Comparison of ENCODE assay signal across 15 cellular contexts in the genomic region with DNA sequence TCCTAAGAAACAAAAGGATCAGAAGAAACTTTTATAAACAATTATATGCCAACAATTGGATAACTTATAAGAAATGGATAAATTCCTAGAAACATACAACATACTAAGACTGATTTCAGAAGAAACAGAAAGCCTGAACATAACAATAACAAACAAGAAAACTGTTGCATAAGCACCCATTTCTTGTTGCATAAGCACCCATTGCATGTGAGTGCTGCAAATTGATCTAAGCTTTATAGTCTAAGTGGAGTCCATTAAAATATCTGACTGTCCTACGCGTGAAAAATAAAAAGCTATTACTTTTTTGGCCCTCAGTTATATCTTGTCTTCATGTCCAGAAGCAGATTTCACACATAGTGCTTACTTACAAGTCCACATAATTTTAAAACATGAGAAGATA. TPM values are rescaled to one million over a fixed set of nuclear protein-coding genes. Genes with fewer than 3 reads are reported as not detected.
DNase-seq lines count a peak whose midpoint lies in the region; ATAC-seq and TF ChIP-seq lines count a peak whose summit lies in the region.
"Had no signal": no experiment of that assay in that cellular context is flagged by ENCODE, and none has a peak within 500 bp of the region (broad histone marks: within the 10 kb centered on the region; RNA-seq: fewer than 3 reads in every experiment).

No MANE protein-coding gene starts in this region.

- no peaks in the 10 kb centered on the region for H3K79me1 ChIP-seq in mesenchymal stem cell (replicated peaks; ENCODE audit: low read length, poor library complexity, severe bottlenecking)

- H3K27me3 ChIP-seq in mesenchymal stem cell (ENCODE audit: control insufficient read depth in 1 of 2, insufficient read depth in 1 of 2, low read length in 2 of 2) = no peaks in the 10 kb centered on the region

- no peak overlapping the region for H4K8ac ChIP-seq in mesenchymal stem cell (ENCODE audit: low read length)

- H3K14ac ChIP-seq in mesenchymal stem cell (ENCODE audit: low read length in 2 of 2) = no peak overlapping the region

- DNase-seq in SK-MEL-5 (ENCODE audit: low read depth, low spot score) = peak; percentile 63
- peak; percentile 26 for DNase-seq in choroid plexus epithelial cell (ENCODE audit: low read depth)
- peak; percentile 54 for DNase-seq in fibroblast of villous mesenchyme (ENCODE audit: low read depth)
- DNase-seq in mesenchymal stem cell = peak; percentile 60
- no peak for DNase-seq in ureter (ENCODE audit: low spot score)
- DNase-seq in left ventricle myocardium superior = no peak
- DNase-seq: Caco-2; CD8-positive, alpha-beta T cell; DND-41; GDM1; H7; IMR-90 had no signal

- no peak overlapping the region for H3K18ac ChIP-seq in mesenchymal stem cell (ENCODE audit: low read depth in 1 of 2, low read length in 2 of 2)

- in situ Hi-C loops in SK-MEL-5 (cut with HindIII; ENCODE audit: low pct_unique_long_range_greater_than_20kb, low sequenced_read_pairs) = no loop called here

- no peak overlapping the region for H2AK5ac ChIP-seq in mesenchymal stem cell (ENCODE audit: low read length, severe bottlenecking)

- TF ChIP-seq CTCF in choroid plexus epithelial cell (conservative IDR thresholded peaks at IDR 0.05; ENCODE audit: low read depth, low read length) (no peak), fibroblast of villous mesenchyme (IDR thresholded peaks at IDR 0.05; ENCODE audit: insufficient read depth, low read depth, low read length) (no peak)

- H3K4me2 ChIP-seq in mesenchymal stem cell (ENCODE audit: low read length, poor library complexity, severe bottlenecking) = no peak overlapping the region
- H3K4me2 ChIP-seq: GM23338 had no signal

- H3K9me3 ChIP-seq in mesenchymal stem cell (ENCODE audit: control insufficient read depth, low read length) = no peaks in the 10 kb centered on the region
- H3K9me3 ChIP-seq: Caco-2 had no signal

- ATAC-seq in GM19452 (IDR thresholded peaks at IDR 0.05; ENCODE audit: unreplicated experiment) = no peak
- no peak for ATAC-seq in left ventricle myocardium superior
- ATAC-seq: CD8-positive, alpha-beta T cell; GM23338 had no signal

- H3K4me3 ChIP-seq in choroid plexus epithelial cell (ENCODE audit: low read depth, low read length) (no peak overlapping the region), fibroblast of villous mesenchyme (ENCODE audit: low read depth, low read length) (no peak overlapping the region), mesenchymal stem cell (ENCODE audit: insufficient read depth in 1 of 2, low read depth in 1 of 2, low read length in 2 of 2) (no peak overlapping the region)
- H3K4me3 ChIP-seq: GM23338 had no signal

- intact Hi-C loops in left ventricle myocardium superior (cut with micrococcal nuclease) = no loop called here

- H3K4ac ChIP-seq in mesenchymal stem cell (ENCODE audit: low read depth in 1 of 2, low read length in 2 of 2) = no peak overlapping the region

- no peak overlapping the region for H2BK120ac ChIP-seq in mesenchymal stem cell (ENCODE audit: low read depth, low read length)

- H4K91ac ChIP-seq in mesenchymal stem cell (ENCODE audit: low read length) = no peak overlapping the region

- no peak overlapping the region for H3K9ac ChIP-seq in mesenchymal stem cell (ENCODE audit: low read length)

- no peak overlapping the region for H2BK5ac ChIP-seq in mesenchymal stem cell (ENCODE audit: low read depth, low read length, poor library complexity, severe bottlenecking)

- no peak overlapping the region for H3K27ac ChIP-seq in mesenchymal stem cell (ENCODE audit: low read length, poor library complexity, severe bottlenecking)

- H2BK12ac ChIP-seq in mesenchymal stem cell (ENCODE audit: low read length in 2 of 2) = no peak overlapping the region

- no peaks in the 10 kb centered on the region for H3K4me1 ChIP-seq in mesenchymal stem cell (ENCODE audit: control insufficient read depth, insufficient read depth, low read depth, low read length)
- H3K4me1 ChIP-seq: Caco-2 had no signal

- no peaks in the 10 kb centered on the region for H3K36me3 ChIP-seq in mesenchymal stem cell (ENCODE audit: control insufficient read depth in 1 of 2, insufficient read depth in 2 of 2, low read depth in 1 of 2, low read length in 2 of 2)

- H3K23ac ChIP-seq in mesenchymal stem cell (ENCODE audit: low read length in 2 of 2) = no peak overlapping the region

- WGBS in mesenchymal stem cell = no CpG with 5 or more reads among the region's 2 CpGs

- H2AFZ ChIP-seq in mesenchymal stem cell (ENCODE audit: low read depth, low read length) = no peak overlapping the region
- H2AFZ ChIP-seq: GM23338 had no signal

- H2BK15ac ChIP-seq in mesenchymal stem cell (ENCODE audit: low read depth, poor library complexity, severe bottlenecking) = no peak overlapping the region

RNA-seq across cellular contexts. Expression of a gene that starts 19.3 kb away (rescaled TPM):
- 1,105 and 1,258 TPM in 2 replicates for total RNA-seq in SK-MEL-5 (2014; rRNA removed; shearing (Covaris generic))
- 457 and 517 TPM in 2 replicates for polyA plus RNA-seq in SK-MEL-5 (2015; cell fraction: cytosol; rRNA removed)
- 286 and 313 TPM in 2 replicates for polyA plus RNA-seq in SK-MEL-5 (2015; cell fraction: nucleus; rRNA removed)
- total RNA-seq in fibroblast of villous mesenchyme (0.43 and 2.9 TPM in 2 replicates), ureter (not detected), left ventricle myocardium superior (43.8 TPM)
- 36.8 TPM for polyA plus RNA-seq in mesenchymal stem cell (2013, experiment 1 of 2)
- polyA plus RNA-seq in mesenchymal stem cell (2013, experiment 2 of 2) = 37.9 TPM
- total RNA-seq: Caco-2; CD8-positive, alpha-beta T cell; GM23338 had no signal
- polyA plus RNA-seq: CD14-positive monocyte, GM23338 had no signal

Comparison
In these comparisons a context has a peak if more than half of its experiments do, and no peak if none do; other contexts are left out.
1. DNase-seq: peak in SK-MEL-5 (single experiment), choroid plexus epithelial cell (single experiment), fibroblast of villous mesenchyme (single experiment) and mesenchymal stem cell (single experiment); none in ureter (single experiment) and left ventricle myocardium superior (single experiment).
2. RNA of a gene that starts 19.3 kb away (total RNA-seq): 1,105 to 1,258 TPM in SK-MEL-5 and 43.8 TPM in left ventricle myocardium superior (single experiment); 0.43 to 2.9 TPM in fibroblast of villous mesenchyme and not detected in ureter (single experiment); every median in the first group is over 10 times any median in the second.